In the genomic region with DNA sequence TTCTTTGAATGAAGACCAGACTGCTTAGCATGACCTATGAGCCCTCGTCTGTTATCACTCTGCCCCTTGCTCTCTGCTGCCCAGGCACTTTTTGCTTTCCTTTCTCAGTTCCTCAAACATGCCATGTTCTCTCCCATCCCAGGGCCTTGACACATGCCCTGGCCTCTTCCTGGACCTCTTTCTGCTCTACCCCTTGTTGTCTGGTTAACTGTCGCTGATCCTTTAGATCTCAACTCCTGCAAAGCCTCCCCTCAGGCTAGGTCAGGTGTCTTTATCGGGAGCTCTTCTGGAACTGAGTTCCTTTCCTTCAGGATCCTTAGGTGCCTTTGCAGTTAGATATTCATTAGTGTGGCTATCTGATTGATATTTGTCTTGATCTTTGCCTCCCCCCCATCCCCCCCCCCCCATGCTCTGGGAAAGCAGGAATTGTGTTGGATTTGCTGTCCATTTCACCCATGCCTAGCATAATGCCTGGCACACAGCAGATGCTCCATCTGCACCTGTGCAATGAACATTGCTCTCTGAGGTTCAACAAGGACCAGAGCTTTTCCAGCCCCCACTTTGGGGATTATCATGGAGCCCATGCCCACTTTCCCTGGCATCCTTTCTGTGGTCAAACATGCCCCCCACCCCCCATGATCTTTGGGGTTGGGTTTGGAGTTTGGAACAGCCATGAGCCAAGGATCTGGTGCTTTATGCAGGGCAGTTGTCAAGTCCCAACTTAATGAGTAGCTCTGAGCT, we compare ENCODE assay signal across 25 cellular contexts.
A peak's percentile ranks its signal among the peaks of the same experiment; 100 is the strongest.
DNase-seq lines count a peak whose midpoint lies in the region; ATAC-seq, FAIRE-seq and TF ChIP-seq lines count a peak whose summit lies in the region.
"Had no signal": no experiment of that assay in that cellular context is flagged by ENCODE, and none has a peak within 500 bp of the region (broad histone marks: within the 10 kb centered on the region; RNA-seq: fewer than 3 reads in every experiment).

No MANE protein-coding gene starts in this region.

- no peaks in the 10 kb centered on the region for H3K79me1 ChIP-seq in mesenchymal stem cell (replicated peaks; ENCODE audit: low read length, poor library complexity, severe bottlenecking)

- H2AFZ ChIP-seq in K562 (ENCODE audit: low read depth, low read length), result no peak overlapping the region
- H2AFZ ChIP-seq in mesenchymal stem cell (ENCODE audit: low read depth, low read length), result no peak overlapping the region

- no peak overlapping the region for H3K23ac ChIP-seq in mesenchymal stem cell (ENCODE audit: low read length in 2 of 2)

- peaks cover 0 to 13% of the 10 kb centered on the region in 2 experiments; a peak in 2 of 5 replicates for H3K27me3 ChIP-seq in K562 (ENCODE audit: control insufficient read depth in 2 of 2, insufficient read depth in 2 of 2, low read length in 2 of 2)
- H3K27me3 ChIP-seq in mesenchymal stem cell (ENCODE audit: control insufficient read depth in 1 of 2, insufficient read depth in 1 of 2, low read length in 2 of 2), result peaks cover 4 to 8% of the 10 kb centered on the region in 2 experiments
- no peaks in the 10 kb centered on the region for H3K27me3 ChIP-seq in upper lobe of right lung
- no peaks in the 10 kb centered on the region for H3K27me3 ChIP-seq in upper lobe of left lung
- H3K27me3 ChIP-seq: body of pancreas, dorsolateral prefrontal cortex, testis, vagina had no signal

- H3K4me1 ChIP-seq in K562 (replicated peaks in 1 of 2; ENCODE audit: control insufficient read depth in 2 of 2, insufficient read depth in 2 of 2, low read length in 2 of 2), result peaks cover 4 to 12% of the 10 kb centered on the region in 2 experiments; a peak in 4 of 5 replicates
- no peaks in the 10 kb centered on the region for H3K4me1 ChIP-seq in mesenchymal stem cell (ENCODE audit: control insufficient read depth, insufficient read depth, low read depth, low read length)
- no peaks in the 10 kb centered on the region for H3K4me1 ChIP-seq in upper lobe of right lung
- no peaks in the 10 kb centered on the region for H3K4me1 ChIP-seq in upper lobe of left lung
- H3K4me1 ChIP-seq: body of pancreas, testis had no signal

- TF ChIP-seq EP300 in K562 (IDR thresholded peaks at IDR 0.05; ENCODE audit: low read length), result no peak
- TF ChIP-seq EP300 in upper lobe of left lung (IDR thresholded peaks at IDR 0.05), result no peak

- no peak for TF ChIP-seq CTCF in K562 (IDR thresholded peaks at IDR 0.05 in 2 of 3, conservative IDR thresholded peaks at IDR 0.05 in 1 of 3; ENCODE audit: insufficient read depth in 2 of 3, low read depth in 1 of 3, low read length in 3 of 3)
- no peak for TF ChIP-seq CTCF in upper lobe of right lung (IDR thresholded peaks at IDR 0.05)
- no peak for TF ChIP-seq CTCF in upper lobe of left lung (IDR thresholded peaks at IDR 0.05)

- H3K9me3 ChIP-seq in K562 (replicated peaks; ENCODE audit: control insufficient read depth, insufficient read depth, low read depth, low read length), result no peaks in the 10 kb centered on the region
- H3K9me3 ChIP-seq in mesenchymal stem cell (ENCODE audit: control insufficient read depth, low read length), result no peaks in the 10 kb centered on the region
- no peaks in the 10 kb centered on the region for H3K9me3 ChIP-seq in upper lobe of right lung
- no peaks in the 10 kb centered on the region for H3K9me3 ChIP-seq in upper lobe of left lung
- H3K9me3 ChIP-seq: body of pancreas, spleen, testis, vagina had no signal

- 0 out of 2 replicates have a peak, but pooled peaks cover 4% of the 10 kb centered on the region for H4K20me1 ChIP-seq in K562 (replicated peaks; ENCODE audit: control insufficient read depth, insufficient read depth, low read length)

- BruUV-seq in K562 (replicated peaks; lab: Mats Ljungman, UMichigan), result no TSS peak

- H2AK5ac ChIP-seq in mesenchymal stem cell (ENCODE audit: low read length, severe bottlenecking), result no peak overlapping the region

- peak overlapping the region in 1 of 2 experiments; percentile 41 for H3K18ac ChIP-seq in mesenchymal stem cell (ENCODE audit: low read depth in 1 of 2, low read length in 2 of 2)

- no peak for TF ChIP-seq POLR2A in K562 (conservative IDR thresholded peaks at IDR 0.05)
- no peak for TF ChIP-seq POLR2A in upper lobe of left lung (IDR thresholded peaks at IDR 0.05)

- peak; percentile 2 to 6 for DNase-seq in activated T-cell treated with anti-CD3 and anti-CD28 coated beads, Interleukin-2, amount 50 U/mL, for 48 hours
- no peak for DNase-seq in activated T-cell treated with anti-CD3 and anti-CD28 coated beads, Interleukin-2, amount 50 U/mL, for 1 hour
- DNase-seq in K562 (ENCODE audit: extremely low read depth in 1 of 4, low spot score in 3 of 4) (no peak), mesenchymal stem cell (no peak), upper lobe of right lung (peak; percentile 12), NCI-H82 treated with DMSO at 0.1 percent for 48 hours (lab: John Stamatoyannopoulos, UW; ENCODE audit: unreplicated experiment) (no peak), upper lobe of left lung (no peak), RCC 7860 (ENCODE audit: low spot score) (no peak)
- DNase-seq: activated CD4-positive, alpha-beta T cell treated with anti-CD3 and anti-CD28 coated beads for 4 hours; activated naive CD4-positive, alpha-beta T cell treated with anti-CD3 and anti-CD28 coated beads, Interleukin-2, amount 50 U/mL, for 16 hours; hippocampal formation; NCI-H2029 treated with DMSO at 0.1 percent for 48 hours; NCI-H2227 treated with DMSO at 0.1 percent for 48 hours; NCI-H526 treated with DMSO at 0.1 percent for 48 hours; right cardiac atrium; SHP77; stimulated activated naive CD8-positive, alpha-beta T cell treated with anti-CD3 and anti-CD28 coated beads, Interleukin-15, Interleukin-2, amounts not matched to agents 100 U/mL and 50 U/mL, for 24 hours; testis had no signal

- H3K79me2 ChIP-seq in K562 (ENCODE audit: control insufficient read depth, insufficient read depth, low read length), result no peaks in the 10 kb centered on the region

- in situ Hi-C loops in K562 (cut with MboI), result no loop called here

- H2BK120ac ChIP-seq in mesenchymal stem cell (ENCODE audit: low read depth, low read length), result no peak overlapping the region

- WGBS in K562 (ENCODE audit: insufficient coverage, low coverage, missing lambda C conversion rate), result 0% methylated on average over 3 of the region's 3 CpGs
- 92% methylated on average over 2 of the region's 3 CpGs for WGBS in mesenchymal stem cell
- WGBS in upper lobe of left lung, 2 donors, result 82 to 88% methylated on average over 3 of the region's 3 CpGs

- intact Hi-C loops in K562 (cut with micrococcal nuclease), result no loop called here
- intact Hi-C loops in upper lobe of right lung (cut with DNase I), result no loop called here

- no peak for TF ChIP-seq RAD21 in K562 (CRISPR knock-in tag; conservative IDR thresholded peaks at IDR 0.05 in 1 of 2, IDR thresholded peaks at IDR 0.05 in 1 of 2)

- H2BK15ac ChIP-seq in mesenchymal stem cell (ENCODE audit: low read depth, poor library complexity, severe bottlenecking), result peak overlapping the region; percentile 55

- H3K4me3 ChIP-seq in K562 (no peak overlapping the region), mesenchymal stem cell (ENCODE audit: insufficient read depth in 1 of 2, low read depth in 1 of 2, low read length in 2 of 2) (no peak overlapping the region), upper lobe of right lung (no peak overlapping the region), upper lobe of left lung (no peak overlapping the region)
- H3K4me3 ChIP-seq: body of pancreas, dorsolateral prefrontal cortex, spleen, testis, vagina had no signal

- no peak overlapping the region for H3K9ac ChIP-seq in K562 (ENCODE audit: insufficient read depth in 1 of 2, low read depth in 2 of 2, low read length in 2 of 2)
- no peak overlapping the region for H3K9ac ChIP-seq in mesenchymal stem cell (ENCODE audit: low read length)

- FAIRE-seq in K562 (lab: Jason Lieb, UNC) (peak; percentile 46), RCC 7860 (lab: Jason Lieb, UNC) (no peak)
- FAIRE-seq: endothelial cell of umbilical vein, GM12892, H1 had no signal

- no peak overlapping the region for H3K4me2 ChIP-seq in K562 (ENCODE audit: insufficient read depth, low read length)
- H3K4me2 ChIP-seq in mesenchymal stem cell (ENCODE audit: low read length, poor library complexity, severe bottlenecking), result no peak overlapping the region

- CTCF ChIA-PET in K562 (lab: Yijun Ruan, JAX; ENCODE audit: low intra/inter-chr PET ratio), result no interaction called here

- no peak for ATAC-seq in K562
- ATAC-seq in upper lobe of right lung, result no peak
- no peak for ATAC-seq in upper lobe of left lung (ENCODE audit: low FRiP score in 2 of 2)
- ATAC-seq: body of pancreas; stimulated activated naive CD8-positive, alpha-beta T cell treated with anti-CD3 and anti-CD28 coated beads, Interleukin-15, Interleukin-2, amounts not matched to agents 100 U/mL and 50 U/mL, for 24 hours had no signal

- no peak overlapping the region for H2BK5ac ChIP-seq in mesenchymal stem cell (ENCODE audit: low read depth, low read length, poor library complexity, severe bottlenecking)

- H3K4ac ChIP-seq in mesenchymal stem cell (ENCODE audit: low read depth in 1 of 2, low read length in 2 of 2), result peak overlapping the region in 1 of 2 experiments; percentile 15

- H2BK12ac ChIP-seq in mesenchymal stem cell (ENCODE audit: low read length in 2 of 2), result no peak overlapping the region

- H3K14ac ChIP-seq in mesenchymal stem cell (ENCODE audit: low read length in 2 of 2), result no peak overlapping the region

- no peaks in the 10 kb centered on the region for H3K36me3 ChIP-seq in K562 (ENCODE audit: control insufficient read depth, insufficient read depth, low read length)
- H3K36me3 ChIP-seq in mesenchymal stem cell (ENCODE audit: control insufficient read depth in 1 of 2, insufficient read depth in 2 of 2, low read depth in 1 of 2, low read length in 2 of 2), result no peaks in the 10 kb centered on the region
- H3K36me3 ChIP-seq in upper lobe of right lung, result no peaks in the 10 kb centered on the region
- H3K36me3 ChIP-seq in upper lobe of left lung, result no peaks in the 10 kb centered on the region
- H3K36me3 ChIP-seq: spleen, vagina had no signal

- POLR2A ChIA-PET in K562 (lab: Yijun Ruan, JAX), result interaction anchor here (0.6 to 1.7 kb wide), 4 partner anchors 9 to 496 kb away, joined by 3 to 7 read pairs (median 4); a partner anchor contains a TSS

- H3K9me1 ChIP-seq in K562 (ENCODE audit: control insufficient read depth, insufficient read depth, low read length), result no peaks in the 10 kb centered on the region

- H4K91ac ChIP-seq in mesenchymal stem cell (ENCODE audit: low read length), result no peak overlapping the region

- H3K27ac ChIP-seq in K562 (ENCODE audit: extremely low read depth, low read depth, low read length) (no peak overlapping the region), mesenchymal stem cell (ENCODE audit: low read length, poor library complexity, severe bottlenecking) (no peak overlapping the region), upper lobe of right lung (no peak overlapping the region), upper lobe of left lung (no peak overlapping the region)
- H3K27ac ChIP-seq: body of pancreas, dorsolateral prefrontal cortex, spleen, testis, vagina had no signal

- H4K8ac ChIP-seq in mesenchymal stem cell (ENCODE audit: low read length), result no peak overlapping the region

TF ChIP-seq in K562, 482 proteins besides CTCF, POLR2A, EP300 and RAD21 (continues in another document):
- no peak for TF ChIP-seq LEF1 (IDR thresholded peaks at IDR 0.05)
- TF ChIP-seq ZNF436 (CRISPR knock-in tag; IDR thresholded peaks at IDR 0.05), result no peak

Comparison
In these comparisons a context has a peak if more than half of its experiments do, and no peak if none do; other contexts are left out.
1. DNase-seq: peak in activated T-cell treated with anti-CD3 and anti-CD28 coated beads, Interleukin-2, amount 50 U/mL, for 48 hours (2 of 2) and upper lobe of right lung (single experiment); none in activated T-cell treated with anti-CD3 and anti-CD28 coated beads, Interleukin-2, amount 50 U/mL, for 1 hour (single experiment), K562 (0 of 4), mesenchymal stem cell (single experiment), NCI-H82 treated with DMSO at 0.1 percent for 48 hours (single experiment), upper lobe of left lung (0 of 2) and RCC 7860 (single experiment).